ENCODE assay signal across 1 cellular context in the genomic region with DNA sequence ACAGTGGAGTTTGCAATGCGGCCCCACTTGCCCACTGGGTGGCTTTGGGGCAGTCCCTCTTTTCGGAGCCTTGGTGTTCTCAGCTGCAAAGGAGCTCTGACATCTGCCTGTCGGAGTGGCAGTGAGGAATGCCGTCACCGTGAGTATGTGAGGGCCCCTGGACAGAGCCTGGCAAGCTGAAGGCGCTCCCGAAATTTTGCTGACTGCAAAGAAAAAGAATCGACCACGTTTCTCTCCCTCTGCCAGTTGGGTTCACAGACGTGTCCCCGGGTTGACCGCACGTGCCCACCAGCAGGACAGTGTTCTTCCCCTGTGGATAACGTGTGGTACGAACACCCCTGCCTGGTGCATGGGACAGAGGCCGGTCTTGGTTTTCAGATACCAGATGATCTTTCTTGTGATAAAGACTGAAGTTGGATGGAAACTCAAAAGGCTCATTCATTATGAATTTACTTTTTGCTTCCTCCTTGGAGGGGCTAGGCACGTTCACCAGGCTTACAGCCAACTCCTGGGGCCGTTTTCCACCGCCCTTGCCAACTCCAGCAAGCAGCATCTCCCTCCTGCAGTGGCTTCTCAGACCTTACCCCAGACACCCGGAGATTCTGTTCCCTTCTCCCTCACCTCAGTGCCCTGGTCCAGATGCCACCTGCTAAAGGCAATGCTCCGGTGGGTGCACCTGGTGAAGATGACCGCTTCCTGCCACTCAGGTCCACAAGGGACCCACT.
TF ChIP-seq lines count a peak whose summit lies in the region.

No MANE protein-coding gene starts in this region.

TF ChIP-seq in SK-N-SH treated with all-trans-retinoic acid at 6 μM for 48 hours, 23 proteins besides CTCF, POLR2A, EP300 and RAD21 (continued from another document):
- TF ChIP-seq CSRNP3 (CRISPR knock-in tag; IDR thresholded peaks at IDR 0.05) (no peak), CSDC2 (CRISPR knock-in tag; IDR thresholded peaks at IDR 0.05) (no peak), SNAI2 (CRISPR knock-in tag; IDR thresholded peaks at IDR 0.05) (no peak), PPARA (CRISPR knock-in tag; IDR thresholded peaks at IDR 0.05; ENCODE audit: borderline replicate concordance) (no peak), GLIS3 (CRISPR knock-in tag; IDR thresholded peaks at IDR 0.05) (no peak), OSR1 (CRISPR knock-in tag; IDR thresholded peaks at IDR 0.05) (no peak), TCF4 (CRISPR knock-in tag; IDR thresholded peaks at IDR 0.05; ENCODE audit: borderline replicate concordance) (no peak), TOX (CRISPR knock-in tag; IDR thresholded peaks at IDR 0.05; ENCODE audit: borderline replicate concordance) (no peak), ZFP3 (CRISPR knock-in tag; IDR thresholded peaks at IDR 0.05) (no peak), ZNF70 (CRISPR knock-in tag; IDR thresholded peaks at IDR 0.05) (no peak), BACH2 (CRISPR knock-in tag; IDR thresholded peaks at IDR 0.05; ENCODE audit: borderline replicate concordance) (no peak), RARB (CRISPR knock-in tag; IDR thresholded peaks at IDR 0.05) (no peak), ZFP30 (CRISPR knock-in tag; IDR thresholded peaks at IDR 0.05) (no peak), ARNTL (CRISPR knock-in tag; IDR thresholded peaks at IDR 0.05; ENCODE audit: borderline replicate concordance, low read depth) (no peak)
- TF ChIP-seq, protein P1, sequence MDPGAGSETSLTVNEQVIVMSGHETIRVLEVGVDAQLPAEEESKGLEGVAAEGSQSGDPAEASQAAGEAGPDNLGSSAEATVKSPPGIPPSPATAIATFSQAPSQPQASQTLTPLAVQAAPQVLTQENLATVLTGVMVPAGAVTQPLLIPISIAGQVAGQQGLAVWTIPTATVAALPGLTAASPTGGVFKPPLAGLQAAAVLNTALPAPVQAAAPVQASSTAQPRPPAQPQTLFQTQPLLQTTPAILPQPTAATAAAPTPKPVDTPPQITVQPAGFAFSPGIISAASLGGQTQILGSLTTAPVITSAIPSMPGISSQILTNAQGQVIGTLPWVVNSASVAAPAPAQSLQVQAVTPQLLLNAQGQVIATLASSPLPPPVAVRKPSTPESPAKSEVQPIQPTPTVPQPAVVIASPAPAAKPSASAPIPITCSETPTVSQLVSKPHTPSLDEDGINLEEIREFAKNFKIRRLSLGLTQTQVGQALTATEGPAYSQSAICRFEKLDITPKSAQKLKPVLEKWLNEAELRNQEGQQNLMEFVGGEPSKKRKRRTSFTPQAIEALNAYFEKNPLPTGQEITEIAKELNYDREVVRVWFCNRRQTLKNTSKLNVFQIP (CRISPR knock-in tag; IDR thresholded peaks at IDR 0.05; ENCODE audit: borderline replicate concordance, low read depth): no peak
